ENCODE assay signal across 11 cellular contexts in the genomic region with DNA sequence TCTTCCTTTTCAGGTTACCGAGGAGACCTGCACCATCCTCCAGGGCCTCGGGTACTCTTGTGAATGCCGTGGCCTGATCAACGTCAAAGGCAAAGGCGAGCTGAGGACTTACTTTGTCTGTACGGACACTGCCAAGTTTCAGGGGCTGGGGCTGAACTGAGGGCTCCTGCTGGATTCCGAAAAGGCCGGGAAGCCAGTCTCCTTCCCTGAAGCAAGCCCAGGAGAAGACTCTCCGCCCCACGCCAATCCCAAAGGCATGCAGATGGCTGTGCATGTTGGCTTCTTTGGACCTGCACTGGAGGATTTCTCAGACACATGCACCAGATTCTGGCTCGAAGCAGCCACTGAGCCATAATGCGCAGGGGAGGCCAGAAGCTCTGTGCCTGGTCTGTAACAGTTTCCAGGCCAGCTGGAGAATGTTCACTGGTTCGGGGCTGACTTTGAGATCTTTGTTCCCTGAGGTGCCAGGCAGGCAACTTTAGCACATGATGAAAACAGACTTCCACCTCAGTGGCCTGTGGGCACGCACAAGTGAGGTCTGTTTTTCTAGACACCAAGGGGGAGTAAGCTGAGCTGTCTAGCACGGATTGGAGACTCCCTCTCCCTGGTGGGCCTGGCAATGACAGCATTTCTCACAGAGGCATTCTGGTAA. TPM values are rescaled to one million over a fixed set of nuclear protein-coding genes. Genes with fewer than 3 reads are reported as not detected.
A peak's percentile ranks its signal among the peaks of the same experiment; 100 is the strongest.
DNase-seq lines count a peak whose midpoint lies in the region; ATAC-seq lines count a peak whose summit lies in the region.
"Had no signal": no experiment of that assay in that cellular context is flagged by ENCODE, and none has a peak within 500 bp of the region (broad histone marks: within the 10 kb centered on the region; RNA-seq: fewer than 3 reads in every experiment).

No MANE protein-coding gene starts in this region.

- peak overlapping the region; percentile 60 for H3K27ac Mint-ChIP-seq in activated naive CD4-positive, alpha-beta T cell treated with anti-CD3 and anti-CD28 coated beads, Interleukin-2, amount 10 ng/mL, durations not matched to agents 7 days and 5 days
- peak overlapping the region; percentile 79 to 95 (median 88) for H3K27ac Mint-ChIP-seq in immature natural killer cell
- peak overlapping the region; percentile 85 for H3K27ac Mint-ChIP-seq in stimulated activated memory B cell treated with anti-CD40 and anti-IgM and Interleukin-4, amounts not matched to agents 10 μg/mL and 1 μg/mL and 100 μg/mL, for 72 hours

- no peak overlapping the region for H3K4me3 Mint-ChIP-seq in activated naive CD4-positive, alpha-beta T cell treated with anti-CD3 and anti-CD28 coated beads, Interleukin-2, amount 10 ng/mL, durations not matched to agents 7 days and 5 days
- no peak overlapping the region for H3K4me3 Mint-ChIP-seq in immature natural killer cell
- H3K4me3 Mint-ChIP-seq in stimulated activated memory B cell treated with anti-CD40 and anti-IgM and Interleukin-4, amounts not matched to agents 10 μg/mL and 1 μg/mL and 100 μg/mL, for 72 hours, result no peak overlapping the region
- H3K4me3 Mint-ChIP-seq: central memory CD8-positive, alpha-beta T cell had no signal

- peaks cover 75% of the 10 kb centered on the region for H3K36me3 Mint-ChIP-seq in activated naive CD4-positive, alpha-beta T cell treated with anti-CD3 and anti-CD28 coated beads, Interleukin-2, amount 10 ng/mL, durations not matched to agents 7 days and 5 days
- H3K36me3 Mint-ChIP-seq in immature natural killer cell, result peaks cover 30 to 55% (median 37%) of the 10 kb centered on the region in 3 donors
- H3K36me3 Mint-ChIP-seq in stimulated activated memory B cell treated with anti-CD40 and anti-IgM and Interleukin-4, amounts not matched to agents 10 μg/mL and 1 μg/mL and 100 μg/mL, for 72 hours, result peaks cover 56% of the 10 kb centered on the region

- ATAC-seq in stimulated activated memory B cell treated with anti-CD40 and anti-IgM and Interleukin-4, amounts not matched to agents 10 μg/mL and 1 μg/mL and 100 μg/mL, for 72 hours, result no peak

- DNase-seq in activated CD8-positive, alpha-beta memory T cell treated with anti-CD3 and anti-CD28 coated beads, Interleukin-2, amount 50 U/mL, for 48 hours, result peak; percentile 51
- no peak for DNase-seq in activated CD8-positive, alpha-beta memory T cell treated with anti-CD3 and anti-CD28 coated beads for 24 hours
- DNase-seq in activated naive CD4-positive, alpha-beta T cell treated with anti-CD3 and anti-CD28 coated beads, Interleukin-2, amount 10 ng/mL, durations not matched to agents 7 days and 5 days, result peak; percentile 19
- DNase-seq in immature natural killer cell (no peak), NCI-H748 (lab: John Stamatoyannopoulos, UW; ENCODE audit: unreplicated experiment) (no peak), NCI-H146 treated with DMSO at 0.1 percent for 48 hours (lab: John Stamatoyannopoulos, UW; ENCODE audit: unreplicated experiment) (no peak), Ammon's horn (ENCODE audit: low spot score) (no peak)
- DNase-seq: H7, NCI-H524 had no signal

- H3K9me3 Mint-ChIP-seq in activated naive CD4-positive, alpha-beta T cell treated with anti-CD3 and anti-CD28 coated beads, Interleukin-2, amount 10 ng/mL, durations not matched to agents 7 days and 5 days, result no peaks in the 10 kb centered on the region
- H3K9me3 Mint-ChIP-seq in immature natural killer cell, result no peaks in the 10 kb centered on the region
- H3K9me3 Mint-ChIP-seq in stimulated activated memory B cell treated with anti-CD40 and anti-IgM and Interleukin-4, amounts not matched to agents 10 μg/mL and 1 μg/mL and 100 μg/mL, for 72 hours, result no peaks in the 10 kb centered on the region
- H3K9me3 Mint-ChIP-seq: central memory CD8-positive, alpha-beta T cell had no signal

- peaks cover 56% of the 10 kb centered on the region for H3K4me1 Mint-ChIP-seq in activated naive CD4-positive, alpha-beta T cell treated with anti-CD3 and anti-CD28 coated beads, Interleukin-2, amount 10 ng/mL, durations not matched to agents 7 days and 5 days
- H3K4me1 Mint-ChIP-seq in immature natural killer cell, result peaks cover 40 to 42% of the 10 kb centered on the region in 2 donors
- H3K4me1 Mint-ChIP-seq in stimulated activated memory B cell treated with anti-CD40 and anti-IgM and Interleukin-4, amounts not matched to agents 10 μg/mL and 1 μg/mL and 100 μg/mL, for 72 hours, result peaks cover 9% of the 10 kb centered on the region

- CTCF ChIA-PET in activated naive CD4-positive, alpha-beta T cell treated with anti-CD3 and anti-CD28 coated beads, Interleukin-2, amount 10 ng/mL, durations not matched to agents 7 days and 5 days (lab: Charles Lee), result interaction anchor here (1.0 to 4.5 kb wide), 3 partner anchors 11 to 358 kb away, joined by 3 to 29 read pairs (median 9); no protein-coding TSS in a partner anchor

- no peaks in the 10 kb centered on the region for H3K27me3 Mint-ChIP-seq in activated naive CD4-positive, alpha-beta T cell treated with anti-CD3 and anti-CD28 coated beads, Interleukin-2, amount 10 ng/mL, durations not matched to agents 7 days and 5 days
- peaks cover 7 to 13% (median 11%) of the 10 kb centered on the region in 3 donors for H3K27me3 Mint-ChIP-seq in immature natural killer cell (ENCODE audit: low read depth in 3 of 3)
- no peaks in the 10 kb centered on the region for H3K27me3 Mint-ChIP-seq in stimulated activated memory B cell treated with anti-CD40 and anti-IgM and Interleukin-4, amounts not matched to agents 10 μg/mL and 1 μg/mL and 100 μg/mL, for 72 hours
- H3K27me3 Mint-ChIP-seq: central memory CD8-positive, alpha-beta T cell had no signal

RNA-seq across cellular contexts. Expression of a gene that starts 49.1 kb away (rescaled TPM):
- polyA plus RNA-seq in immature natural killer cell, result 100 to 1,000 TPM in 2 of 3 donors, 10 to 100 TPM in 1; 97.6 to 209 (median 108) TPM

RNA-seq across cellular contexts. Expression of a gene that starts 53.3 kb away (rescaled TPM):
- polyA plus RNA-seq in immature natural killer cell, result 10 to 100 TPM; 15.7 to 42.7 (median 39.8) TPM

Comparison
In these comparisons a context has a peak if more than half of its experiments do, and no peak if none do; other contexts are left out.
1. DNase-seq: peak in activated CD8-positive, alpha-beta memory T cell treated with anti-CD3 and anti-CD28 coated beads, Interleukin-2, amount 50 U/mL, for 48 hours (single experiment) and activated naive CD4-positive, alpha-beta T cell treated with anti-CD3 and anti-CD28 coated beads, Interleukin-2, amount 10 ng/mL, durations not matched to agents 7 days and 5 days (single experiment); none in activated CD8-positive, alpha-beta memory T cell treated with anti-CD3 and anti-CD28 coated beads for 24 hours (single experiment), immature natural killer cell (0 of 3), NCI-H748 (single experiment), NCI-H146 treated with DMSO at 0.1 percent for 48 hours (single experiment) and Ammon's horn (single experiment).
2. Peak in every context shown above with its lines, with median percentiles within 50 percentile points of each other: H3K27ac Mint-ChIP-seq.